In the genomic region with DNA sequence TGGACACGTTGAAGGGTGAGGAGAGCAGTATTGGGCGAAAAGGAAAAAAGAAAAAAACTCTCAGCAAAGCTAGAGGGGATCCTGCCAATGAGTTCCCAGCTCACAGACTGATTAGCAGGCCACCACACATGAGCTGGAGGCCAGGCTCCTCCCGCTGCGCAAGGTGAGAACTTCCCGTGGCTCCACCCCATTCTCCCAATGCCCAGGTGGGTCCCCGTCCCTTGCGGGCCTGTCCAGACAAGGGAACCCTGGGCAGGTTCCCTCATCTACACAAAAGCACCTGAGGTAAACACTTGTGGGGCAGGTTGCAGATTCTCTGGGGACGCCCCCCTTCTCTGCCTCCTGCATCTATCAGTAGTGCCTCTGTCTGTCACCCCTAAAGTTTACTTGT, we compare ENCODE assay signal across 21 cellular contexts. TPM values are rescaled to one million over a fixed set of nuclear protein-coding genes. Genes with fewer than 3 reads are reported as not detected.
"Had no signal": no experiment of that assay in that cellular context is flagged by ENCODE, and none has a peak within 500 bp of the region (broad histone marks: within the 10 kb centered on the region; RNA-seq: fewer than 3 reads in every experiment).

No MANE protein-coding gene starts in this region.

- H3K27me3 ChIP-seq: heart right ventricle, testis, tibial nerve had no signal

- H3K9me3 ChIP-seq: testis had no signal

- H3K4me3 ChIP-seq: coronary artery, heart right ventricle, testis, tibial nerve had no signal

- H3K27ac ChIP-seq: coronary artery, heart right ventricle, testis had no signal

- H3K4me3 Mint-ChIP-seq: naive B cell; stimulated activated naive B cell treated with anti-CD40 and anti-IgM and Interleukin-4, amounts not matched to agents 10 μg/mL and 1 μg/mL and 100 μg/mL, for 72 hours; stimulated activated naive CD8-positive, alpha-beta T cell treated with anti-CD3 and anti-CD28 coated beads, Interleukin-15, amount 100 ng/mL, for 72 hours had no signal

- ATAC-seq: esophagus mucosa; heart right ventricle; left cardiac atrium; sciatic nerve; stimulated activated naive B cell treated with anti-CD40 and anti-IgM and Interleukin-4, amounts not matched to agents 10 μg/mL and 1 μg/mL and 100 μg/mL, for 72 hours; stimulated activated naive CD8-positive, alpha-beta T cell treated with anti-CD3 and anti-CD28 coated beads, Interleukin-15, amount 100 ng/mL, for 72 hours had no signal

- DNase-seq: cerebellar nuclear complex; effector CD8-positive, alpha-beta T cell; heart right ventricle; kidney; left cardiac atrium; mammary epithelial cell; naive B cell; posterior cingulate gyrus; stimulated activated CD4-positive, alpha-beta T cell treated with anti-CD3 and anti-CD28 coated beads, Interleukin-2, amount 100 ng/mL, for 24 hours; stimulated activated CD4-positive, alpha-beta T cell treated with anti-CD3 and anti-CD28 coated beads, Interleukin-4, amount 100 ng/mL, for 4 hours; stimulated activated naive B cell treated with anti-CD40 and anti-IgM and Interleukin-4, amounts not matched to agents 10 μg/mL and 1 μg/mL and 100 μg/mL, for 72 hours; stimulated activated naive CD8-positive, alpha-beta T cell treated with anti-CD3 and anti-CD28 coated beads, Interleukin-15, amount 100 ng/mL, for 72 hours; testis had no signal

- H3K4me1 ChIP-seq: testis had no signal

- H3K27ac Mint-ChIP-seq: naive B cell; stimulated activated naive CD8-positive, alpha-beta T cell treated with anti-CD3 and anti-CD28 coated beads, Interleukin-15, amount 100 ng/mL, for 72 hours had no signal

- H3K4me1 Mint-ChIP-seq: naive B cell; stimulated activated naive B cell treated with anti-CD40 and anti-IgM and Interleukin-4, amounts not matched to agents 10 μg/mL and 1 μg/mL and 100 μg/mL, for 72 hours; stimulated activated naive CD8-positive, alpha-beta T cell treated with anti-CD3 and anti-CD28 coated beads, Interleukin-15, amount 100 ng/mL, for 72 hours had no signal

- H3K27me3 Mint-ChIP-seq: naive B cell; stimulated activated naive B cell treated with anti-CD40 and anti-IgM and Interleukin-4, amounts not matched to agents 10 μg/mL and 1 μg/mL and 100 μg/mL, for 72 hours; stimulated activated naive CD8-positive, alpha-beta T cell treated with anti-CD3 and anti-CD28 coated beads, Interleukin-15, amount 100 ng/mL, for 72 hours had no signal

RNA-seq across cellular contexts. Expression of a gene that starts 59.6 kb away (rescaled TPM):
- total RNA-seq: dermis microvascular lymphatic vessel endothelial cell, glomerular endothelial cell, mammary epithelial cell, osteocyte, skeletal muscle tissue had no signal
